In the genomic region with DNA sequence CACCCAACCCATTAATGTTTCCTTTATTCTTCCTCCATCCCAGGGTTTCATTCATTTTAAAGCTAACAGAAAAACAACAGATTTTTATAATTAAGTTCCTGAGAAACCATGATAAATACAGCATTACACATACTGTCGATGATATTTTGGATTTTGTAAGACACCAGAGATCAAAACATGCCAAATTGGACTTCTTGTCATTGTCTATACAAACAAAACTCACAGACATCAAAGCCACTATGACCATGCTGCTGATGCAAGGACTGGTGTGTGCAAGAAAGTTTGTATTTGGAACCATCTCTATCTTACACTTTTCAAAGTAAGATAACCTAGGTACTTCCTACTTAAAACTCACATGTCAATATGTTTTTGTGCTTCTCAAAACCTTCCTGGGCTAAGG, we compare ENCODE assay signal across 31 cellular contexts.
"Had no signal": no experiment of that assay in that cellular context is flagged by ENCODE, and none has a peak within 500 bp of the region (broad histone marks: within the 10 kb centered on the region; RNA-seq: fewer than 3 reads in every experiment).

No MANE protein-coding gene starts in this region.

- H3K36me3 Mint-ChIP-seq: activated CD8-positive, alpha-beta memory T cell treated with anti-CD3 and anti-CD28 coated beads, Interleukin-2, amount 10 ng/mL, durations not matched to agents 7 days and 5 days; activated naive CD4-positive, alpha-beta T cell treated with anti-CD3 and anti-CD28 coated beads, Interleukin-2, amount 10 ng/mL, durations not matched to agents 7 days and 5 days had no signal

- H3K9me3 ChIP-seq: Peyer's patch had no signal

- H3K36me3 ChIP-seq: brain microvascular endothelial cell, Peyer's patch, WERI-Rb-1 had no signal

- H3K4me3 Mint-ChIP-seq: activated CD4-positive, alpha-beta memory T cell treated with anti-CD3 and anti-CD28 coated beads, Interleukin-2, amount 10 ng/mL, durations not matched to agents 7 days and 5 days; activated CD8-positive, alpha-beta memory T cell treated with anti-CD3 and anti-CD28 coated beads, Interleukin-2, amount 10 ng/mL, durations not matched to agents 7 days and 5 days; activated naive CD4-positive, alpha-beta T cell treated with anti-CD3 and anti-CD28 coated beads, Interleukin-2, amount 10 ng/mL, durations not matched to agents 7 days and 5 days; activated naive CD8-positive, alpha-beta T cell; activated naive CD8-positive, alpha-beta T cell treated with anti-CD3 and anti-CD28 coated beads, Interleukin-2, amount 50 U/mL, for 24 hours had no signal

- H3K4me1 Mint-ChIP-seq: activated CD4-positive, alpha-beta memory T cell treated with anti-CD3 and anti-CD28 coated beads, Interleukin-2, amount 10 ng/mL, durations not matched to agents 7 days and 5 days; activated CD8-positive, alpha-beta memory T cell treated with anti-CD3 and anti-CD28 coated beads, Interleukin-2, amount 10 ng/mL, durations not matched to agents 7 days and 5 days; activated naive CD4-positive, alpha-beta T cell treated with anti-CD3 and anti-CD28 coated beads, Interleukin-2, amount 10 ng/mL, durations not matched to agents 7 days and 5 days; activated naive CD8-positive, alpha-beta T cell treated with anti-CD3 and anti-CD28 coated beads, Interleukin-2, amount 50 U/mL, for 24 hours had no signal

- H3K27ac ChIP-seq: brain microvascular endothelial cell, Peyer's patch, WERI-Rb-1 had no signal

- H3K27me3 ChIP-seq: brain microvascular endothelial cell, Peyer's patch had no signal

- H3K27ac Mint-ChIP-seq: activated CD4-positive, alpha-beta memory T cell treated with anti-CD3 and anti-CD28 coated beads, Interleukin-2, amount 10 ng/mL, durations not matched to agents 7 days and 5 days; activated CD8-positive, alpha-beta memory T cell treated with anti-CD3 and anti-CD28 coated beads, Interleukin-2, amount 10 ng/mL, durations not matched to agents 7 days and 5 days; activated naive CD4-positive, alpha-beta T cell treated with anti-CD3 and anti-CD28 coated beads, Interleukin-2, amount 10 ng/mL, durations not matched to agents 7 days and 5 days; activated naive CD8-positive, alpha-beta T cell; activated naive CD8-positive, alpha-beta T cell treated with anti-CD3 and anti-CD28 coated beads, Interleukin-2, amount 50 U/mL, for 24 hours had no signal

- DNase-seq: activated CD4-positive, alpha-beta memory T cell treated with anti-CD3 and anti-CD28 coated beads, Interleukin-2, amount 10 ng/mL, durations not matched to agents 7 days and 5 days; activated CD4-positive, alpha-beta T cell treated with anti-CD3 and anti-CD28 coated beads for 1 hour; activated CD4-positive, alpha-beta T cell treated with anti-CD3 and anti-CD28 coated beads for 48 hours; activated CD4-positive, CD25-positive, alpha-beta regulatory T cell; activated CD8-positive, alpha-beta memory T cell treated with anti-CD3 and anti-CD28 coated beads for 24 hours; activated CD8-positive, alpha-beta memory T cell treated with anti-CD3 and anti-CD28 coated beads, Interleukin-2, amount 10 ng/mL, durations not matched to agents 7 days and 5 days; activated CD8-positive, alpha-beta memory T cell treated with anti-CD3 and anti-CD28 coated beads, Interleukin-2, amount 50 U/mL, for 48 hours; activated effector memory CD4-positive, alpha-beta T cell treated with Interleukin-2 at 50 U/mL for 16 hours; activated naive CD4-positive, alpha-beta T cell treated with anti-CD3 and anti-CD28 coated beads, Interleukin-2, amount 10 ng/mL, durations not matched to agents 7 days and 5 days; activated naive CD8-positive, alpha-beta T cell treated with anti-CD3 and anti-CD28 coated beads, Interleukin-2, amount 50 U/mL, for 24 hours; activated T-cell treated with anti-CD3 and anti-CD28 coated beads, Interleukin-2, amount 50 U/mL, for 48 hours; anterior cingulate cortex; brain microvascular endothelial cell; central memory CD4-positive, alpha-beta T cell; NCI-H1092 treated with DMSO at 0.1 percent for 48 hours; NCI-H1417; NCI-H146; NCI-H187; NCI-H2081; NCI-H226; NCI-H446 treated with DMSO at 0.1 percent for 48 hours; NCI-H526; NCI-H748 treated with DMSO at 0.1 percent for 48 hours; NK-92 treated with Interleukin-12 subunit alpha and Interleukin-12 subunit beta, amount 100 ng/mL, for 24 hours; PC-3; Peyer's patch; RPMI8226; SIG-M5; T1000; WERI-Rb-1 had no signal

- H3K4me3 ChIP-seq: Peyer's patch had no signal

- ATAC-seq: activated CD8-positive, alpha-beta memory T cell treated with anti-CD3 and anti-CD28 coated beads, Interleukin-2, amount 10 ng/mL, durations not matched to agents 7 days and 5 days; activated naive CD8-positive, alpha-beta T cell treated with anti-CD3 and anti-CD28 coated beads, Interleukin-2, amount 50 U/mL, for 24 hours; PC-3 had no signal

- H3K27me3 Mint-ChIP-seq: activated CD4-positive, alpha-beta memory T cell treated with anti-CD3 and anti-CD28 coated beads, Interleukin-2, amount 10 ng/mL, durations not matched to agents 7 days and 5 days; activated CD8-positive, alpha-beta memory T cell treated with anti-CD3 and anti-CD28 coated beads, Interleukin-2, amount 10 ng/mL, durations not matched to agents 7 days and 5 days; activated naive CD4-positive, alpha-beta T cell treated with anti-CD3 and anti-CD28 coated beads, Interleukin-2, amount 10 ng/mL, durations not matched to agents 7 days and 5 days had no signal

- H3K4me1 ChIP-seq: Peyer's patch had no signal

- H3K9me3 Mint-ChIP-seq: activated CD4-positive, alpha-beta memory T cell treated with anti-CD3 and anti-CD28 coated beads, Interleukin-2, amount 10 ng/mL, durations not matched to agents 7 days and 5 days; activated naive CD4-positive, alpha-beta T cell treated with anti-CD3 and anti-CD28 coated beads, Interleukin-2, amount 10 ng/mL, durations not matched to agents 7 days and 5 days; activated naive CD8-positive, alpha-beta T cell treated with anti-CD3 and anti-CD28 coated beads, Interleukin-2, amount 50 U/mL, for 24 hours had no signal
